11 cellular contexts compared by ENCODE assay signal in the genomic region with DNA sequence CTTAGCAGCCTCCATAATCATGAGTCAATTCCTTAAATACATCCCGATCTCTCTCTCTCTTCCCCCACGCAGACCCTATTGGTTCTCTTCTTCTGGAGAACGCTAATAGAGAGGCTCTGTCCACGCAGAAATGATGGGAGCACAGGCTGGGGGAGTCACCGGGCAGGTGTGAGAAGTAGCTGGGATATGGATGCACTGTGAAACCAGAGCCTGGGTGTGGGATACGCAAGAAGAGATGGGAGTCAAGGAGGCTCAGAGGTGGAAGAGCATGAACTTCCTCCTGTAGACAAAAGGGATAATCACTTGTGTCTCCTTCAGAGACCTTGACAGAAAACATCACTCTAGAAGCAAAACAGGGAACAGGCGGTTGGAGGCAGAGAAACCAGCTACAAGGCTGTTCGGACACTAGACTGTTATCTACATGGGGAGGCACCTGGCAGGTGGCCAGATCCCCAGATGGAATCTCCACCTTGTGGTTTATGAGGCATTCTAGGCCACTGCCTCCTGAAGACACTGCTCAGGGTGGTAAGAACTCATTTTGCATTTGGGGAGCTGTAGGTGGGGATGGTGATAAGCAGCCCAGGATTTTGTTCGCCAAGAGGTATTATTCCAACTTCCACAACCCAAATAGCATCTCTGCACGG. TPM values are rescaled to one million over a fixed set of nuclear protein-coding genes. Genes with fewer than 3 reads are reported as not detected.
DNase-seq lines count a peak whose midpoint lies in the region; ATAC-seq and TF ChIP-seq lines count a peak whose summit lies in the region.
"Had no signal": no experiment of that assay in that cellular context is flagged by ENCODE, and none has a peak within 500 bp of the region (broad histone marks: within the 10 kb centered on the region; RNA-seq: fewer than 3 reads in every experiment).

No MANE protein-coding gene starts in this region.

- H3K4me3 Mint-ChIP-seq in memory B cell: peak overlapping the region; percentile 14

- peaks cover 11% of the 10 kb centered on the region for H3K4me1 ChIP-seq in body of pancreas

- no peaks in the 10 kb centered on the region for H3K9me3 ChIP-seq in body of pancreas

- no peak overlapping the region for H3K4me3 ChIP-seq in body of pancreas

- peaks cover 54% of the 10 kb centered on the region for H3K4me1 Mint-ChIP-seq in memory B cell

- no peaks in the 10 kb centered on the region for H3K9me3 Mint-ChIP-seq in memory B cell

- peaks cover 25% of the 10 kb centered on the region for H3K36me3 Mint-ChIP-seq in memory B cell

- no peak overlapping the region for H3K27ac ChIP-seq in body of pancreas

- ATAC-seq in body of pancreas: no peak
- ATAC-seq in memory B cell (ENCODE audit: low read depth): no peak
- no peak for ATAC-seq in HG03571 (IDR thresholded peaks at IDR 0.05; ENCODE audit: unreplicated experiment)

- no peak for TF ChIP-seq CTCF in body of pancreas (IDR thresholded peaks at IDR 0.05)
- TF ChIP-seq CTCF in GM10266 (IDR thresholded peaks at IDR 0.05; ENCODE audit: control insufficient read depth, insufficient read depth, low read depth, missing control alignments): no peak

- TF ChIP-seq POLR2A in body of pancreas (IDR thresholded peaks at IDR 0.05): no peak

- intact Hi-C loops in body of pancreas (cut with DNase I): no loop called here

- WGBS in body of pancreas, 2 donors: 71 to 79% methylated on average over 10 of the region's 10 CpGs

- H3K27ac Mint-ChIP-seq in memory B cell: peak overlapping the region; percentile 90

- DNase-seq in DMS79 (lab: John Stamatoyannopoulos, UW) (peak; percentile 6), NCI-H187 treated with DMSO at 0.1 percent for 48 hours (lab: John Stamatoyannopoulos, UW) (peak; percentile 58), body of pancreas (peak in 3 of 4 donors; percentile 22 to 46 (median 32)), memory B cell (ENCODE audit: low spot score in 2 of 2) (no peak), NCI-H1105 (lab: John Stamatoyannopoulos, UW) (no peak), KG1 (lab: John Stamatoyannopoulos, UW) (no peak), GM10266 (ENCODE audit: extremely low spot score) (no peak)
- DNase-seq: activated T-cell treated with anti-CD3 and anti-CD28 coated beads, Interleukin-2, amount 50 U/mL, for 48 hours; DMS153; SIG-M5 had no signal

- no peaks in the 10 kb centered on the region for H3K27me3 ChIP-seq in body of pancreas

- H3K36me3 ChIP-seq in body of pancreas (replicated peaks in 1 of 2; ENCODE audit: insufficient read depth in 1 of 2, low read depth in 2 of 2): no peaks in the 10 kb centered on the region

- no peaks in the 10 kb centered on the region for H3K27me3 Mint-ChIP-seq in memory B cell

RNA-seq across cellular contexts. Expression of gene SELPLG, which starts 7.2 kb away (rescaled TPM):
- total RNA-seq in body of pancreas: 1 to 10 TPM in 1 of 2 donors, under 1 TPM in 1; 0.66 to 2.3 TPM

RNA-seq across cellular contexts. Expression of gene TMEM119, which starts 43.0 kb away (rescaled TPM):
- total RNA-seq in body of pancreas: 1 to 10 TPM; 5.9 to 6.5 TPM

Comparison
In these comparisons a context has a peak if more than half of its experiments do, and no peak if none do; other contexts are left out.
1. DNase-seq: peak in DMS79 (single experiment), NCI-H187 treated with DMSO at 0.1 percent for 48 hours (single experiment) and body of pancreas (3 of 4); none in memory B cell (0 of 2), NCI-H1105 (single experiment), KG1 (single experiment) and GM10266 (single experiment).